In the genomic region with DNA sequence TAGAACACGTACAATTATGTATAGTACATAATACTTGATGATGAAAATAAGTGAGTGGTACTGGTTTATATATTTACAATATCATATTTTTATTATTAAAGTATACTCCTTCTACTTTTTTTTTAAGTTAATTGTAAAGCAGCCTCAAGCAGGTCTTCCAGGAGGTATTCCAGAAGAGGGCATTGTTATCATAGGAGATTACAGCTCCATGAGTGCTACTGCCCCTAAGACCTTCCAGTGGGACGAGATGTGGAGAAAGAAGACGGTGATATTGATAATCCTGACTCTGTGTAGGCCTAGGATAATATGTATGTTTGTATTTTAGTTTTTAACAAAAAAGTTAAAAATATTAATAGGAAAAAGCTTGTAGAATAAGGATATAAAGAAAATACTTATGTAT, we compare ENCODE assay signal across 27 cellular contexts. TPM values are rescaled to one million over a fixed set of nuclear protein-coding genes. Genes with fewer than 3 reads are reported as not detected.
"Had no signal": no experiment of that assay in that cellular context is flagged by ENCODE, and none has a peak within 500 bp of the region (broad histone marks: within the 10 kb centered on the region; RNA-seq: fewer than 3 reads in every experiment).

No MANE protein-coding gene starts in this region.

- H3K9ac ChIP-seq: neural progenitor cell, parathyroid adenoma had no signal

- H3K27ac ChIP-seq: breast epithelium, neural progenitor cell, parathyroid adenoma, psoas muscle, spleen, testis, transverse colon had no signal

- H3K4me1 ChIP-seq: breast epithelium, neural progenitor cell, parathyroid adenoma, psoas muscle, spleen, testis, transverse colon had no signal

- FAIRE-seq: colon, kidney had no signal

- H3K36me3 ChIP-seq: breast epithelium, neural progenitor cell, spleen, transverse colon had no signal

- H3K9me3 ChIP-seq: breast epithelium, psoas muscle, spleen, testis, transverse colon had no signal

- H2AFZ ChIP-seq: neural progenitor cell, parathyroid adenoma had no signal

- DNase-seq: activated B cell treated with CpG ODN at 0.5 μM for 24 hours; activated CD4-positive, alpha-beta T cell treated with anti-CD3 and anti-CD28 coated beads for 36 hours; activated CD8-positive, alpha-beta memory T cell treated with anti-CD3 and anti-CD28 coated beads, Interleukin-2, amount 10 ng/mL, durations not matched to agents 7 days and 5 days; activated CD8-positive, alpha-beta T cell treated with anti-CD3 and anti-CD28 coated beads, Interleukin-2, amount 10 ng/mL, durations not matched to agents 7 days and 5 days; activated naive CD4-positive, alpha-beta T cell; activated T-cell treated with anti-CD3 and anti-CD28 coated beads, Interleukin-2, amount 50 U/mL, for 72 hours; effector memory CD4-positive, alpha-beta T cell; erythroblast; head of caudate nucleus; hypothalamus; immature natural killer cell; kidney; mesendoderm; natural killer cell; occipital lobe; psoas muscle; spleen; stimulated activated CD4-positive, alpha-beta T cell treated with anti-CD3 and anti-CD28 coated beads, Interleukin-4, amount 100 ng/mL, for 1 hour; stimulated activated naive CD8-positive, alpha-beta T cell treated with anti-CD3 and anti-CD28 coated beads, Interleukin-15, Interleukin-2, amounts not matched to agents 100 U/mL and 50 U/mL, for 24 hours; testis; transverse colon had no signal

- H3K4me2 ChIP-seq: neural progenitor cell had no signal

- H3K4me3 ChIP-seq: breast epithelium, lung, neural progenitor cell, psoas muscle, spleen, testis, transverse colon had no signal

- H3K27me3 ChIP-seq: breast epithelium, neural progenitor cell, spleen, testis, transverse colon had no signal

- H3K79me2 ChIP-seq: parathyroid adenoma had no signal

RNA-seq across cellular contexts. Expression of a gene that starts 40.3 kb away (rescaled TPM):
- total RNA-seq: activated B cell treated with CpG ODN at 0.5 μM for 24 hours; activated CD8-positive, alpha-beta memory T cell treated with anti-CD3 and anti-CD28 coated beads, Interleukin-2, amount 10 ng/mL, durations not matched to agents 7 days and 5 days; mononuclear cell had no signal
- polyA plus RNA-seq: immature natural killer cell had no signal
